ENCODE assay signal across 14 cellular contexts in genomic region chr19:37725181-37725580, GRCh38. TPM values are rescaled to one million over a fixed set of nuclear protein-coding genes. Genes with fewer than 3 reads are reported as not detected.
A peak's percentile ranks its signal among the peaks of the same experiment; 100 is the strongest.
DNase-seq lines count a peak whose midpoint lies in the region; ATAC-seq and TF ChIP-seq lines count a peak whose summit lies in the region.
"Had no signal": no experiment of that assay in that cellular context is flagged by ENCODE, and none has a peak within 500 bp of the region (broad histone marks: within the 10 kb centered on the region; RNA-seq: fewer than 3 reads in every experiment).

No MANE protein-coding gene starts in this region.

- no peak overlapping the region for H3K27ac Mint-ChIP-seq in mesothelial cell of epicardium
- H3K27ac Mint-ChIP-seq: B cell; CD4-positive, alpha-beta T cell; CD8-positive, alpha-beta T cell had no signal

- DNase-seq in DMS53 (lab: John Stamatoyannopoulos, UW) = peak; percentile 15
- DNase-seq in DMS53 treated with DMSO at 0.1 percent for 48 hours (lab: John Stamatoyannopoulos, UW; ENCODE audit: unreplicated experiment) = no peak
- DNase-seq in iris pigment epithelial cell (ENCODE audit: low read depth) = peak; percentile 2
- DNase-seq in mesothelial cell of epicardium (ENCODE audit: low spot score in 2 of 2, unreplicated experiment in 2 of 2) = no peak
- DNase-seq: AML-193; Caco-2; Calu3; CD4-positive, alpha-beta T cell; CD8-positive, alpha-beta T cell; DMS79 treated with DMSO at 0.1 percent for 48 hours; GF-D8 had no signal

- H3K27me3 Mint-ChIP-seq in mesothelial cell of epicardium (ENCODE audit: low read depth) = no peaks in the 10 kb centered on the region
- H3K27me3 Mint-ChIP-seq: B cell; CD4-positive, alpha-beta T cell had no signal

- ATAC-seq in HG03521 (IDR thresholded peaks at IDR 0.05; ENCODE audit: unreplicated experiment) = no peak
- ATAC-seq: A549; CD8-positive, alpha-beta T cell had no signal

- H3K9me3 Mint-ChIP-seq in mesothelial cell of epicardium = peaks cover 3% of the 10 kb centered on the region

- no peak overlapping the region for H3K4me3 Mint-ChIP-seq in mesothelial cell of epicardium
- H3K4me3 Mint-ChIP-seq: B cell; CD4-positive, alpha-beta T cell; CD8-positive, alpha-beta T cell had no signal

- H3K4me1 Mint-ChIP-seq in mesothelial cell of epicardium = no peaks in the 10 kb centered on the region
- H3K4me1 Mint-ChIP-seq: B cell had no signal

- peaks cover 5% of the 10 kb centered on the region for H3K36me3 Mint-ChIP-seq in mesothelial cell of epicardium

- TF ChIP-seq CTCF in mesothelial cell of epicardium (IDR thresholded peaks at IDR 0.05; ENCODE audit: unreplicated experiment) = no peak

RNA-seq across cellular contexts. Expression of gene ZNF607, which starts 5.6 kb away (rescaled TPM):
- total RNA-seq in mesothelial cell of epicardium = 17.6 to 18.7 TPM (median 17.7 TPM) in 3 replicates

RNA-seq across cellular contexts. Expression of gene ZNF573, which starts 54.2 kb away (rescaled TPM):
- 13.0 to 18.1 TPM (median 14.4 TPM) in 3 replicates for total RNA-seq in mesothelial cell of epicardium

Comparison
In these comparisons a context has a peak if more than half of its experiments do, and no peak if none do; other contexts are left out.
1. DNase-seq: peak in DMS53 (single experiment) and iris pigment epithelial cell (single experiment); none in DMS53 treated with DMSO at 0.1 percent for 48 hours (single experiment) and mesothelial cell of epicardium (0 of 2).